ENCODE assay signal across 16 cellular contexts in the genomic region with DNA sequence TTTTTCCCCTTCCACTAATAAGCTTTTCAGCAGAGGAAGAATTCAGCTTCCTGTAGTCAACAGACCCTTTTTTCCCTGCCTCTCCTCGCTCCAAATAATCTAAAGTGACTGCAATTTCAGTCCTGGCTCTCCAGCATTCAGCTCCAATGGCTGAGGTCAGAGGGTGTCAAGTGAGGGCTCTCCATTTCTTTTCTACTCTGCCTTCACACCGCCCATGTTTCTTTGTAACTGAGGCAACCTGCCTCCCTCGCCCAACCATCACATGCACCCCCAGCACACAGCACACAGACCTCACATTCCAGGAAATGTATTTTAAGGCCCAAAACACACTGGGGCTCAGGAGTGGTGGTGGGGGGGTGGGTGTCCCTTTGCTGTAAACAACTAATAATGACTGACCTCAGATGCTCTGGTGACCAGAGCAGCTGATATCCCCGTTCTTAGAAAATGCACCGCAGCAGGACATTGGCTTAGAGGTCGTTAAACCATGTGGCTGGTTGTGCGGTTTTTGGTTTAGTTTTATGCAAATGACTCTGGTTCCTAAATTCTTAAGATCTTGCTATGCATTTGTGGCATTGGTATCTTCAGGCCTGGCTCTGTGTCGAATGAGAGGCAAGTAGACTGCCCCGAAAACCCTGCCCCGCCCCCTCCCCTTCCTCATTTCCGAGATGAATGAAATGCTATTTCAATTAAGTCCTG.
DNase-seq lines count a peak whose midpoint lies in the region; TF ChIP-seq lines count a peak whose summit lies in the region.
"Had no signal": no experiment of that assay in that cellular context is flagged by ENCODE, and none has a peak within 500 bp of the region (broad histone marks: within the 10 kb centered on the region; RNA-seq: fewer than 3 reads in every experiment).

No MANE protein-coding gene starts in this region.

- no peaks in the 10 kb centered on the region for H3K36me3 Mint-ChIP-seq in activated CD4-positive, alpha-beta T cell treated with anti-CD3 and anti-CD28 coated beads, Interleukin-2, amount 10 ng/mL, durations not matched to agents 24 days and 14 days (ENCODE audit: low read depth)
- H3K36me3 Mint-ChIP-seq in mesothelial cell of epicardium: peaks cover 1% of the 10 kb centered on the region

- intact Hi-C loops in activated CD4-positive, alpha-beta T cell treated with anti-CD3 and anti-CD28 coated beads, Interleukin-2, amount 10 ng/mL, durations not matched to agents 24 days and 14 days (cut with micrococcal nuclease): no loop called here

- H3K9me3 ChIP-seq in MM.1S (replicated peaks; ENCODE audit: insufficient read depth, low read length) (no peaks in the 10 kb centered on the region), osteoblast (ENCODE audit: low read depth, low read length) (no peaks in the 10 kb centered on the region)
- H3K9me3 ChIP-seq: adrenal gland, neutrophil, vagina had no signal

- peak; percentile 64 for DNase-seq in activated CD4-positive, alpha-beta T cell treated with anti-CD3 and anti-CD28 coated beads, Interleukin-2, amount 10 ng/mL, durations not matched to agents 24 days and 14 days
- no peak for DNase-seq in activated CD4-positive, alpha-beta T cell treated with anti-CD3 and anti-CD28 coated beads for 1 hour
- DNase-seq in MM.1S (peak; percentile 30), astrocyte of the hippocampus (ENCODE audit: low read depth, low spot score) (peak; percentile 47), osteoblast (ENCODE audit: insufficient read length, low spot score, missing footprints) (peak; percentile 34), NCI-H1930 (lab: John Stamatoyannopoulos, UW) (no peak), NCI-H1105 treated with DMSO at 0.1 percent for 48 hours (lab: John Stamatoyannopoulos, UW) (no peak), mesothelial cell of epicardium (ENCODE audit: low spot score in 2 of 2, unreplicated experiment in 2 of 2) (no peak)
- DNase-seq: activated CD8-positive, alpha-beta memory T cell treated with anti-CD3 and anti-CD28 coated beads, Interleukin-2, amount 50 U/mL, for 4 hours; adrenal gland; foreskin keratinocyte; kidney glomerular epithelial cell; NCI-H2171; stimulated activated CD8-positive, alpha-beta memory T cell treated with anti-CD3 and anti-CD28 coated beads, Interleukin-4, amount 100 ng/mL, for 48 hours had no signal

- TF ChIP-seq CTCF in MM.1S (IDR thresholded peaks at IDR 0.05; ENCODE audit: low read length): no peak
- no peak for TF ChIP-seq CTCF in osteoblast (IDR thresholded peaks at IDR 0.05; ENCODE audit: extremely low read depth, low read depth, low read length)
- TF ChIP-seq CTCF in mesothelial cell of epicardium (IDR thresholded peaks at IDR 0.05; ENCODE audit: unreplicated experiment): no peak

- H3K4me1 ChIP-seq in MM.1S (ENCODE audit: low read length) (0 out of 2 replicates have a peak, but pooled peaks cover 7% of the 10 kb centered on the region), osteoblast (ENCODE audit: insufficient read depth, low read length) (peaks cover 32% of the 10 kb centered on the region)

- no peak overlapping the region for H3K27ac ChIP-seq in MM.1S (ENCODE audit: low read length)
- H3K27ac ChIP-seq in osteoblast (ENCODE audit: low read depth, low read length): no peak overlapping the region
- H3K27ac ChIP-seq: adrenal gland, foreskin keratinocyte, neutrophil, vagina had no signal

- no peaks in the 10 kb centered on the region for H3F3A ChIP-seq in MM.1S (ENCODE audit: insufficient read depth, low read length)

- H2AFZ ChIP-seq in MM.1S (ENCODE audit: low read length): no peak overlapping the region
- H2AFZ ChIP-seq in osteoblast (ENCODE audit: low read length): no peak overlapping the region

- no peak overlapping the region for H3K9ac ChIP-seq in MM.1S (ENCODE audit: low read length)

- H3K27ac Mint-ChIP-seq in activated CD4-positive, alpha-beta T cell treated with anti-CD3 and anti-CD28 coated beads, Interleukin-2, amount 10 ng/mL, durations not matched to agents 24 days and 14 days: peak overlapping the region; percentile 29
- no peak overlapping the region for H3K27ac Mint-ChIP-seq in mesothelial cell of epicardium

- H4K20me1 ChIP-seq in MM.1S (ENCODE audit: insufficient read depth, low read length) (no peaks in the 10 kb centered on the region), osteoblast (ENCODE audit: insufficient read depth, low read length) (peaks cover 6% of the 10 kb centered on the region)

- no peaks in the 10 kb centered on the region for H3K9me3 Mint-ChIP-seq in activated CD4-positive, alpha-beta T cell treated with anti-CD3 and anti-CD28 coated beads, Interleukin-2, amount 10 ng/mL, durations not matched to agents 24 days and 14 days
- H3K9me3 Mint-ChIP-seq in mesothelial cell of epicardium: no peaks in the 10 kb centered on the region

- peaks cover 7% of the 10 kb centered on the region for H3K27me3 Mint-ChIP-seq in activated CD4-positive, alpha-beta T cell treated with anti-CD3 and anti-CD28 coated beads, Interleukin-2, amount 10 ng/mL, durations not matched to agents 24 days and 14 days
- H3K27me3 Mint-ChIP-seq in mesothelial cell of epicardium (ENCODE audit: low read depth): no peaks in the 10 kb centered on the region

- H3K4me1 Mint-ChIP-seq in activated CD4-positive, alpha-beta T cell treated with anti-CD3 and anti-CD28 coated beads, Interleukin-2, amount 10 ng/mL, durations not matched to agents 24 days and 14 days: peaks cover 22% of the 10 kb centered on the region
- peaks cover 51% of the 10 kb centered on the region for H3K4me1 Mint-ChIP-seq in mesothelial cell of epicardium

- no peaks in the 10 kb centered on the region for H3K36me3 ChIP-seq in MM.1S (replicated peaks; ENCODE audit: insufficient read depth, low read length)
- no peaks in the 10 kb centered on the region for H3K36me3 ChIP-seq in osteoblast (ENCODE audit: insufficient read depth, low read length)
- H3K36me3 ChIP-seq: adrenal gland, neutrophil, vagina had no signal

- H3K27me3 ChIP-seq in MM.1S (replicated peaks; ENCODE audit: insufficient read depth, low read length): no peaks in the 10 kb centered on the region
- H3K27me3 ChIP-seq in osteoblast (ENCODE audit: insufficient read depth, low read length): no peaks in the 10 kb centered on the region
- H3K27me3 ChIP-seq: adrenal gland, foreskin keratinocyte, vagina had no signal

- H3K4me3 Mint-ChIP-seq in activated CD4-positive, alpha-beta T cell treated with anti-CD3 and anti-CD28 coated beads, Interleukin-2, amount 10 ng/mL, durations not matched to agents 24 days and 14 days: peak overlapping the region; percentile 42
- H3K4me3 Mint-ChIP-seq in mesothelial cell of epicardium: no peak overlapping the region

- H3K4me2 ChIP-seq in MM.1S (ENCODE audit: low read depth, low read length): no peak overlapping the region
- H3K4me2 ChIP-seq in osteoblast (ENCODE audit: insufficient read depth, low read length): no peak overlapping the region

- no peaks in the 10 kb centered on the region for H3K79me2 ChIP-seq in MM.1S (ENCODE audit: low read length)
- H3K79me2 ChIP-seq in osteoblast (ENCODE audit: insufficient read depth, low read length): peaks cover 69% of the 10 kb centered on the region

- H3K4me3 ChIP-seq in MM.1S (ENCODE audit: low read length) (no peak overlapping the region), osteoblast (ENCODE audit: insufficient read depth, low read length) (no peak overlapping the region)
- H3K4me3 ChIP-seq: adrenal gland, vagina had no signal

- H3K9me2 ChIP-seq in MM.1S (replicated peaks; ENCODE audit: insufficient read depth, low read length): no peaks in the 10 kb centered on the region

Comparison
In these comparisons a context has a peak if more than half of its experiments do, and no peak if none do; other contexts are left out.
1. DNase-seq: peak in activated CD4-positive, alpha-beta T cell treated with anti-CD3 and anti-CD28 coated beads, Interleukin-2, amount 10 ng/mL, durations not matched to agents 24 days and 14 days (single experiment), MM.1S (single experiment), astrocyte of the hippocampus (single experiment) and osteoblast (single experiment); none in activated CD4-positive, alpha-beta T cell treated with anti-CD3 and anti-CD28 coated beads for 1 hour (single experiment), NCI-H1930 (0 of 2), NCI-H1105 treated with DMSO at 0.1 percent for 48 hours (single experiment) and mesothelial cell of epicardium (0 of 2).